In genomic region chr2:69789129-69789528, GRCh38 we compare ENCODE assay signal across 8 cellular contexts. TPM values are rescaled to one million over a fixed set of nuclear protein-coding genes. Genes with fewer than 3 reads are reported as not detected.
DNase-seq lines count a peak whose midpoint lies in the region; ATAC-seq, FAIRE-seq and TF ChIP-seq lines count a peak whose summit lies in the region.

No MANE protein-coding gene starts in this region.

- 71 to 75% methylated on average over 5 of the region's 5 CpGs for WGBS in pancreas, 2 donors

- no peaks in the 10 kb centered on the region for H3K9me3 ChIP-seq in pancreas

- no peaks in the 10 kb centered on the region; the same call in 1 of the 2 replicates for H3K36me3 ChIP-seq in GM06990 (ENCODE audit: control insufficient read depth, insufficient read depth, low read length)
- H3K36me3 ChIP-seq in pancreas = peaks cover 0 to 26% (median 4%) of the 10 kb centered on the region in 3 donors

- ATAC-seq in HG02938 (IDR thresholded peaks at IDR 0.05; ENCODE audit: unreplicated experiment) (peak; percentile 58), pancreas (peak in 3 of 4 donors; percentile 9 to 53 (median 41))

- no peak for FAIRE-seq in pancreas (lab: Jason Lieb, UNC)

- no peak overlapping the region for H3K4me3 ChIP-seq in GM06990 (replicated peaks; ENCODE audit: low read depth, low read length)
- no peak overlapping the region for H3K4me3 ChIP-seq in pancreas

- peak; percentile 51 for DNase-seq in GM06990 (ENCODE audit: extremely low read depth, insufficient read length)
- DNase-seq in dedifferentiated amniotic fluid mesenchymal stem cell (ENCODE audit: extremely low spot score) = peak; percentile 88
- no peak for DNase-seq in pancreas
- no peak for DNase-seq in stimulated activated CD4-positive, alpha-beta T cell treated with anti-CD3 and anti-CD28 coated beads, Interleukin-1b, Interleukin-23, amount 100 ng/mL, for 48 hours
- DNase-seq in hippocampal formation (lab: John Stamatoyannopoulos, UW) = no peak
- no peak for DNase-seq in NCI-H1436 treated with DMSO at 0.1 percent for 48 hours (lab: John Stamatoyannopoulos, UW)
- DNase-seq in stimulated activated naive CD4-positive, alpha-beta T cell (lab: John Stamatoyannopoulos, UW) = no peak

- TF ChIP-seq CTCF in GM06990 (IDR thresholded peaks at IDR 0.05; ENCODE audit: insufficient read depth, low read length, poor library complexity, severe bottlenecking) (no peak), pancreas (IDR thresholded peaks at IDR 0.05) (no peak)

- peaks cover 21 to 38% (median 34%) of the 10 kb centered on the region in 3 donors for H3K4me1 ChIP-seq in pancreas

- intact Hi-C loops in pancreas (cut with DNase I) = no loop called here

- peak overlapping the region in 2 of 4 donors; percentile 44 to 68 for H3K27ac ChIP-seq in pancreas

- H3K27me3 ChIP-seq in GM06990 (replicated peaks; ENCODE audit: control insufficient read depth, insufficient read depth, low read length) (no peaks in the 10 kb centered on the region), pancreas (no peaks in the 10 kb centered on the region)

RNA-seq across cellular contexts. Expression of gene GMCL1, which starts 40.3 kb away (rescaled TPM):
- total RNA-seq in pancreas = 10 to 100 TPM in 2 of 6 donors, 1 to 10 TPM in 4; 9.2 to 15.4 (median 9.4) TPM
- polyA plus RNA-seq in pancreas = 10 to 100 TPM in 1 of 2 donors, 1 to 10 TPM in 1; 7.6 to 12.9 TPM

RNA-seq across cellular contexts. Expression of gene ANXA4, which starts 47.2 kb away (rescaled TPM):
- total RNA-seq in pancreas = 100 to 1,000 TPM; 338 to 762 (median 463) TPM
- polyA plus RNA-seq in pancreas = 100 to 1,000 TPM; 215 to 540 TPM

Comparison
In these comparisons a context has a peak if more than half of its experiments do, and no peak if none do; other contexts are left out.
1. DNase-seq: peak in GM06990 (single experiment) and dedifferentiated amniotic fluid mesenchymal stem cell (single experiment); none in pancreas (0 of 6), stimulated activated CD4-positive, alpha-beta T cell treated with anti-CD3 and anti-CD28 coated beads, Interleukin-1b, Interleukin-23, amount 100 ng/mL, for 48 hours (single experiment), hippocampal formation (0 of 2), NCI-H1436 treated with DMSO at 0.1 percent for 48 hours (single experiment) and stimulated activated naive CD4-positive, alpha-beta T cell (0 of 6).